Comparison of ENCODE assay signal across 9 cellular contexts in genomic region chr22:22935546-22936157, GRCh38. TPM values are rescaled to one million over a fixed set of nuclear protein-coding genes. Genes with fewer than 3 reads are reported as not detected.
DNase-seq lines count a peak whose midpoint lies in the region; ATAC-seq and TF ChIP-seq lines count a peak whose summit lies in the region.
"Had no signal": no experiment of that assay in that cellular context is flagged by ENCODE, and none has a peak within 500 bp of the region (broad histone marks: within the 10 kb centered on the region; RNA-seq: fewer than 3 reads in every experiment).

No MANE protein-coding gene starts in this region.

- no peaks in the 10 kb centered on the region for H3K36me3 Mint-ChIP-seq in effector memory CD8-positive, alpha-beta T cell (ENCODE audit: insufficient read depth)

- H3K27me3 Mint-ChIP-seq in effector memory CD8-positive, alpha-beta T cell, result no peaks in the 10 kb centered on the region

- H3K9me3 ChIP-seq in testis, result no peaks in the 10 kb centered on the region

- no peak for DNase-seq in effector memory CD8-positive, alpha-beta T cell
- DNase-seq in dermis blood vessel endothelial cell, result no peak
- DNase-seq in testis, result no peak
- no peak for DNase-seq in AG08396 (ENCODE audit: low spot score)
- DNase-seq in GF-D8 (lab: John Stamatoyannopoulos, UW), result no peak
- DNase-seq: HCEC 1CT had no signal

- no peaks in the 10 kb centered on the region for H3K36me3 ChIP-seq in testis (ENCODE audit: low read depth, missing control alignments)

- H3K4me3 Mint-ChIP-seq in effector memory CD8-positive, alpha-beta T cell, result no peak overlapping the region

- H3K4me1 ChIP-seq in testis, result no peaks in the 10 kb centered on the region

- peaks cover 3 to 9% of the 10 kb centered on the region in 2 donors for H3K4me1 Mint-ChIP-seq in effector memory CD8-positive, alpha-beta T cell (ENCODE audit: low read depth in 2 of 2)

- no peaks in the 10 kb centered on the region for H3K27me3 ChIP-seq in testis

- TF ChIP-seq CTCF in GM12873 (IDR thresholded peaks at IDR 0.05; ENCODE audit: insufficient read depth, low read depth, low read length, missing control alignments), result peak; percentile 64
- TF ChIP-seq CTCF in testis (IDR thresholded peaks at IDR 0.05), result no peak

- H3K27ac ChIP-seq in testis, result no peak overlapping the region

- no peak overlapping the region for H3K27ac Mint-ChIP-seq in effector memory CD8-positive, alpha-beta T cell

- intact Hi-C loops in testis (cut with DNase I; ENCODE audit: low total_unique reads), result no loop called here

- TF ChIP-seq POLR2A in testis (IDR thresholded peaks at IDR 0.05), result no peak

- H3K4me3 ChIP-seq in testis, result no peak overlapping the region

- H3K9me3 Mint-ChIP-seq in effector memory CD8-positive, alpha-beta T cell, result no peaks in the 10 kb centered on the region

- ATAC-seq in GM19455 (IDR thresholded peaks at IDR 0.05; ENCODE audit: unreplicated experiment), result peak; percentile 78
- ATAC-seq in HG03159 (IDR thresholded peaks at IDR 0.05; ENCODE audit: unreplicated experiment), result peak; percentile 79
- ATAC-seq in effector memory CD8-positive, alpha-beta T cell (replicated peaks), result peak; percentile 72

- WGBS in testis, 2 donors, result 78 to 90% methylated on average over 3 to 4 of the region's 4 CpGs

RNA-seq across cellular contexts. Expression of gene IGLL5, which starts 48.0 kb away (rescaled TPM):
- not detected in 2 replicates for total RNA-seq in dermis blood vessel endothelial cell
- total RNA-seq in testis, result 1 to 10 TPM in 1 of 2 donors, under 1 TPM in 1; 0.94 to 1.4 TPM
- 9.8 TPM for polyA plus RNA-seq in testis (ENCODE audit: insufficient read depth, low read depth, low replicate concordance)
